Comparison of ENCODE assay signal across 11 cellular contexts in the genomic region with DNA sequence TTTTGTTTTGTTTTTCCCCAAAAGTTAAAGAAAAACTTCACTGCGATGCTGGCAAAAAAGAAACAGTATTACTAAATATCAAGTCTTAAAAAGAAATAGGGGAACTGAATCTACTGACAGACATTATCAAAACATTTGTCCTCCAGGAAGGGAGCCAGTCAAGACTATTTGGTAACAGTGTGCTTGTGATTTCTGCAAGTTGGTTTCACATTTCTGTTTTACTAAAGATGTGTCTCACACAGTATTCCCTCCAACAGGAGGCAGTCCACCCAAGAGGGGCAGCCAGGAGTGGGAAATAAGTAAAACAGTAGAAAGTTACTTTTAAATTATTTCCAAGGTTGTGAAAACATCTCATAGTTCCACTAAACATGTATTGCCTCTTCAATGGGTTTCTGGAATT.
A peak's percentile ranks its signal among the peaks of the same experiment; 100 is the strongest.
DNase-seq lines count a peak whose midpoint lies in the region; ATAC-seq and TF ChIP-seq lines count a peak whose summit lies in the region.
"Had no signal": no experiment of that assay in that cellular context is flagged by ENCODE, and none has a peak within 500 bp of the region (broad histone marks: within the 10 kb centered on the region; RNA-seq: fewer than 3 reads in every experiment).

No MANE protein-coding gene starts in this region.

- 67 to 69% methylated on average over 1 of the region's 1 CpG for WGBS in gastroesophageal sphincter (ENCODE audit: low coverage in 1 of 2), 2 donors

- H3K9me3 ChIP-seq in OCI-LY1 (ENCODE audit: low read length) (no peaks in the 10 kb centered on the region), gastroesophageal sphincter (no peaks in the 10 kb centered on the region), gastrocnemius medialis (no peaks in the 10 kb centered on the region)
- H3K9me3 ChIP-seq: body of pancreas, ovary had no signal

- in situ Hi-C loops in gastrocnemius medialis (cut with MboI; ENCODE audit: low sequenced_read_pairs in 4 of 4) = no loop called here

- H3K79me2 ChIP-seq in OCI-LY1 (ENCODE audit: insufficient read depth, low read length) = peaks cover 40% of the 10 kb centered on the region

- 0 out of 3 replicates have a peak, but pooled peaks have one; percentile 24 for TF ChIP-seq CTCF in GM12872 (IDR thresholded peaks at IDR 0.05; ENCODE audit: insufficient read depth, low read depth, low read length)
- no peak for TF ChIP-seq CTCF in OCI-LY1 (IDR thresholded peaks at IDR 0.05; ENCODE audit: low read length)
- no peak for TF ChIP-seq CTCF in gastroesophageal sphincter (IDR thresholded peaks at IDR 0.05)
- peak in 4 of 5 experiments; percentile 18 to 56 (median 33) for TF ChIP-seq CTCF in gastrocnemius medialis (IDR thresholded peaks at IDR 0.05 in 4 of 5, conservative IDR thresholded peaks at IDR 0.05 in 1 of 5)

- DNase-seq in gastrocnemius medialis = peak; percentile 35 to 49
- no peak for DNase-seq in NCI-H526 treated with DMSO at 0.1 percent for 48 hours (lab: John Stamatoyannopoulos, UW)
- DNase-seq: ovary, PC-9 had no signal

- H3K36me3 ChIP-seq in OCI-LY1 (ENCODE audit: insufficient read depth, low read length) (peaks cover 72% of the 10 kb centered on the region), gastroesophageal sphincter (peaks cover 0 to 33% of the 10 kb centered on the region in 2 donors), gastrocnemius medialis (peaks cover 0 to 18% of the 10 kb centered on the region in 2 donors)
- H3K36me3 ChIP-seq: ovary had no signal

- H3K4me1 ChIP-seq in OCI-LY1 (ENCODE audit: insufficient read depth, low read length, severe bottlenecking) = peaks cover 10% of the 10 kb centered on the region
- peaks cover 10 to 67% (median 14%) of the 10 kb centered on the region in 3 donors for H3K4me1 ChIP-seq in gastroesophageal sphincter
- peaks cover 59 to 61% of the 10 kb centered on the region in 2 donors for H3K4me1 ChIP-seq in gastrocnemius medialis

- no peak for TF ChIP-seq POLR2A in gastroesophageal sphincter (IDR thresholded peaks at IDR 0.05)
- TF ChIP-seq POLR2A in gastrocnemius medialis (IDR thresholded peaks at IDR 0.05) = no peak

- intact Hi-C loops in gastrocnemius medialis (cut with DNase I; ENCODE audit: low total_unique reads) = loop anchor here (2.0 to 10.0 kb wide), 2 partner anchors 82 to 172 kb away; partner anchors contain the start of gene PUM1

- no peak overlapping the region for H3K9ac ChIP-seq in OCI-LY1 (ENCODE audit: low read length)

- no peak overlapping the region for H2AFZ ChIP-seq in OCI-LY1 (ENCODE audit: low read length)
- H2AFZ ChIP-seq: PC-9 had no signal

- H3K4me3 ChIP-seq in OCI-LY1 (ENCODE audit: low read depth, low read length, poor library complexity, severe bottlenecking) (no peak overlapping the region), gastroesophageal sphincter (no peak overlapping the region), gastrocnemius medialis (peak overlapping the region in 1 of 4 donors; percentile 26)
- H3K4me3 ChIP-seq: body of pancreas, ovary, PC-9 had no signal

- H4K20me1 ChIP-seq in OCI-LY1 (ENCODE audit: insufficient read depth, low read length) = no peaks in the 10 kb centered on the region

- no peaks in the 10 kb centered on the region for H3K9me2 ChIP-seq in OCI-LY1 (ENCODE audit: low read depth, low read length)

- H3K27ac ChIP-seq in OCI-LY1 (ENCODE audit: low read depth, low read length, poor library complexity, severe bottlenecking) (peak overlapping the region; percentile 13), gastroesophageal sphincter (peak overlapping the region in 1 of 4 donors; percentile 26), gastrocnemius medialis (peak overlapping the region; percentile 67 to 82 (median 77))
- H3K27ac ChIP-seq: ovary, PC-9 had no signal

- no peaks in the 10 kb centered on the region for H3F3A ChIP-seq in OCI-LY1 (ENCODE audit: insufficient read depth, low read length)

- no peak for TF ChIP-seq EP300 in gastroesophageal sphincter (IDR thresholded peaks at IDR 0.05)

- H3K4me2 ChIP-seq in OCI-LY1 (ENCODE audit: low read length) = no peak overlapping the region
- H3K4me2 ChIP-seq: PC-9 had no signal

- no peaks in the 10 kb centered on the region for H3K27me3 ChIP-seq in OCI-LY1 (ENCODE audit: insufficient read depth, low read length)
- no peaks in the 10 kb centered on the region for H3K27me3 ChIP-seq in gastroesophageal sphincter
- H3K27me3 ChIP-seq in gastrocnemius medialis = no peaks in the 10 kb centered on the region
- H3K27me3 ChIP-seq: body of pancreas, ovary had no signal

- ATAC-seq in gastroesophageal sphincter (peak; percentile 55), gastrocnemius medialis (peak; percentile 93 to 94), GM18502 (IDR thresholded peaks at IDR 0.05; ENCODE audit: poor library complexity, unreplicated experiment) (no peak), GM21526 (IDR thresholded peaks at IDR 0.05; ENCODE audit: low FRiP score, unreplicated experiment) (no peak), GM18907 (IDR thresholded peaks at IDR 0.05; ENCODE audit: unreplicated experiment) (no peak)
- ATAC-seq: body of pancreas had no signal

Comparison
In these comparisons a context has a peak if more than half of its experiments do, and no peak if none do; other contexts are left out.
1. CTCF ChIP-seq: peak in GM12872 (single experiment) and gastrocnemius medialis (4 of 5); none in OCI-LY1 (single experiment) and gastroesophageal sphincter (0 of 4).
2. ATAC-seq: peak in gastroesophageal sphincter (single experiment) and gastrocnemius medialis (2 of 2); none in GM18502 (single experiment), GM21526 (single experiment) and GM18907 (single experiment).